Comparison of ENCODE assay signal across 9 cellular contexts in the genomic region with DNA sequence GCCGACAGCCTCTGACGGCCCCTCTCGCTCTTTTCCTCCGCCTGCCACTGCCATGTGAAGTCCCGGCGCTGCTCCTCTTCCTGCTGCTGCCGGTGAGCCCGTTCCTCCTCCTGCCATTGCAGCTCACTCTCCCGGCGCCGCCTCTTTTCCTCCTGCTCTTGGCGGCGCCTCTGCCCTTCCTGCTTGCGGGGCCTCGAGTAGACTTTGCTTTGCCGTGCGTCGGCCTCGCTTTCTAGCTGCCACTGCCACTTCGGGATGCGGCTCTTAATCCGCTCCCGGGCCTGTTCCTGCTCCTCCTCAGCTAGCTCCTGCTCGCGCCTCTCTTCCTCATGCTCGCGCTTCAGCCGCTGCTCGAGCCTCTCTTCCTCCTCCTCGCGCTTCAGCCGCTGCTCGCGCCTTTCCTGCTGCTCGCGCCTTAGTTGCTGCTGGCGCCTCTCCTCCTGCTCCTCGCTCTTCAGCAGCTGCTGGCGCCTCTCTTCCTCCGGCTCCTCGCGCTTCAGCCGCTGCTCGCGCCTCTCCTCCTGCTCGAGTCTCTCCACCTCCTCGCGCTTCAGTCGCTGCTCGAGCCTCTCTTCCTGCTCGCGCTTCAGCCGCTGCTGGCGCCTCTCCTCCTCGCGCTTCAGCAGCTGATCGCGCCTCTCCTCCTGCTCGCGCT. TPM values are rescaled to one million over a fixed set of nuclear protein-coding genes. Genes with fewer than 3 reads are reported as not detected.
DNase-seq lines count a peak whose midpoint lies in the region; ATAC-seq, FAIRE-seq and TF ChIP-seq lines count a peak whose summit lies in the region.
"Had no signal": no experiment of that assay in that cellular context is flagged by ENCODE, and none has a peak within 500 bp of the region (broad histone marks: within the 10 kb centered on the region; RNA-seq: fewer than 3 reads in every experiment).

No MANE protein-coding gene starts in this region.

- peaks cover 22% of the 10 kb centered on the region for H3K4me1 ChIP-seq in astrocyte (ENCODE audit: insufficient read depth, low read length)

- no peak overlapping the region for H3K9ac ChIP-seq in astrocyte (ENCODE audit: low read length)

- peak; percentile 66 for DNase-seq in activated T-cell treated with anti-CD3 and anti-CD28 coated beads, Interleukin-2, amount 50 U/mL, for 24 hours
- DNase-seq in activated T-cell treated with anti-CD3 and anti-CD28 coated beads for 4 hours: no peak
- peak; percentile 86 for DNase-seq in NCI-H748 (lab: John Stamatoyannopoulos, UW; ENCODE audit: unreplicated experiment)
- DNase-seq in astrocyte (ENCODE audit: low read depth): peak; percentile 55
- DNase-seq in islet precursor cell: peak; percentile 79
- peak; percentile 29 for DNase-seq in stimulated activated CD4-positive, alpha-beta T cell treated with anti-CD3 and anti-CD28 coated beads, Interleukin-4, amount 100 ng/mL, for 1 hour
- no peak for DNase-seq in OCI-M2 (lab: John Stamatoyannopoulos, UW; ENCODE audit: unreplicated experiment)

- FAIRE-seq in astrocyte (lab: Jason Lieb, UNC): no peak

- H3K27me3 Mint-ChIP-seq in activated T-cell treated with anti-CD3 and anti-CD28 coated beads, Interleukin-2, amount 50 U/mL, for 24 hours: peaks cover 3% of the 10 kb centered on the region
- H3K27me3 Mint-ChIP-seq in astrocyte (ENCODE audit: low read depth, unreplicated experiment): peaks cover 17% of the 10 kb centered on the region

- H3K4me3 Mint-ChIP-seq in activated T-cell treated with anti-CD3 and anti-CD28 coated beads, Interleukin-2, amount 50 U/mL, for 24 hours: no peak overlapping the region
- no peak overlapping the region for H3K4me3 Mint-ChIP-seq in astrocyte (ENCODE audit: unreplicated experiment)

- no peaks in the 10 kb centered on the region for H3K4me1 Mint-ChIP-seq in activated T-cell treated with anti-CD3 and anti-CD28 coated beads, Interleukin-2, amount 50 U/mL, for 24 hours (ENCODE audit: low read depth)
- H3K4me1 Mint-ChIP-seq in astrocyte (ENCODE audit: low read depth, unreplicated experiment): peaks cover 4% of the 10 kb centered on the region

- H3K36me3 ChIP-seq in astrocyte (ENCODE audit: insufficient read depth, low read length): no peaks in the 10 kb centered on the region

- no peaks in the 10 kb centered on the region for H3K36me3 Mint-ChIP-seq in activated T-cell treated with anti-CD3 and anti-CD28 coated beads, Interleukin-2, amount 50 U/mL, for 24 hours (ENCODE audit: low read depth)
- H3K36me3 Mint-ChIP-seq in astrocyte (ENCODE audit: low read depth, unreplicated experiment): no peaks in the 10 kb centered on the region

- peak overlapping the region; percentile 56 for H3K4me3 ChIP-seq in astrocyte (ENCODE audit: insufficient read depth, low read depth, low read length)

- TF ChIP-seq CTCF in astrocyte (IDR thresholded peaks at IDR 0.05; ENCODE audit: insufficient read depth, low read depth, low read length): no peak

- no peak overlapping the region for H3K27ac ChIP-seq in astrocyte (ENCODE audit: low read depth, low read length)

- H3K79me2 ChIP-seq in astrocyte (ENCODE audit: insufficient read depth, low read length): no peaks in the 10 kb centered on the region

- peak overlapping the region; percentile 88 for H3K4me2 ChIP-seq in astrocyte (ENCODE audit: low read length)

- H3K9me3 ChIP-seq in astrocyte (ENCODE audit: insufficient read depth, low read depth, low read length): peaks cover 15% of the 10 kb centered on the region

- peak overlapping the region; percentile 91 for H2AFZ ChIP-seq in astrocyte (ENCODE audit: low read depth, low read length)

- H3K9me3 Mint-ChIP-seq in activated T-cell treated with anti-CD3 and anti-CD28 coated beads, Interleukin-2, amount 50 U/mL, for 24 hours: no peaks in the 10 kb centered on the region
- peaks cover 11% of the 10 kb centered on the region for H3K9me3 Mint-ChIP-seq in astrocyte (ENCODE audit: unreplicated experiment)

- no peak for ATAC-seq in GM19035 (IDR thresholded peaks at IDR 0.05; ENCODE audit: unreplicated experiment)

- no peak overlapping the region for H3K27ac Mint-ChIP-seq in activated T-cell treated with anti-CD3 and anti-CD28 coated beads, Interleukin-2, amount 50 U/mL, for 24 hours
- no peak overlapping the region for H3K27ac Mint-ChIP-seq in astrocyte (ENCODE audit: unreplicated experiment)

- H4K20me1 ChIP-seq in astrocyte (ENCODE audit: insufficient read depth, low read length): no peaks in the 10 kb centered on the region

- peaks cover 90% of the 10 kb centered on the region for H3K27me3 ChIP-seq in astrocyte (ENCODE audit: insufficient read depth, low read length)

RNA-seq across cellular contexts. Expression of a gene that starts 4.3 kb away (rescaled TPM):
- 0.70 and 0.86 TPM in 2 replicates for total RNA-seq in astrocyte

RNA-seq across cellular contexts. Expression of a gene that starts 22.1 kb away (rescaled TPM):
- total RNA-seq in astrocyte: not detected in 2 replicates
- total RNA-seq: temporal lobe had no signal

RNA-seq across cellular contexts. Expression of a gene that starts 48.0 kb away (rescaled TPM):
- total RNA-seq in astrocyte: 0.07 and 0.09 TPM in 2 replicates
- total RNA-seq: temporal lobe had no signal

Comparison
In these comparisons a context has a peak if more than half of its experiments do, and no peak if none do; other contexts are left out.
1. DNase-seq: peak in activated T-cell treated with anti-CD3 and anti-CD28 coated beads, Interleukin-2, amount 50 U/mL, for 24 hours (single experiment), NCI-H748 (single experiment), astrocyte (single experiment), islet precursor cell (single experiment) and stimulated activated CD4-positive, alpha-beta T cell treated with anti-CD3 and anti-CD28 coated beads, Interleukin-4, amount 100 ng/mL, for 1 hour (single experiment); none in activated T-cell treated with anti-CD3 and anti-CD28 coated beads for 4 hours (single experiment) and OCI-M2 (single experiment).